Comparison of ENCODE assay signal across 32 cellular contexts in the genomic region with DNA sequence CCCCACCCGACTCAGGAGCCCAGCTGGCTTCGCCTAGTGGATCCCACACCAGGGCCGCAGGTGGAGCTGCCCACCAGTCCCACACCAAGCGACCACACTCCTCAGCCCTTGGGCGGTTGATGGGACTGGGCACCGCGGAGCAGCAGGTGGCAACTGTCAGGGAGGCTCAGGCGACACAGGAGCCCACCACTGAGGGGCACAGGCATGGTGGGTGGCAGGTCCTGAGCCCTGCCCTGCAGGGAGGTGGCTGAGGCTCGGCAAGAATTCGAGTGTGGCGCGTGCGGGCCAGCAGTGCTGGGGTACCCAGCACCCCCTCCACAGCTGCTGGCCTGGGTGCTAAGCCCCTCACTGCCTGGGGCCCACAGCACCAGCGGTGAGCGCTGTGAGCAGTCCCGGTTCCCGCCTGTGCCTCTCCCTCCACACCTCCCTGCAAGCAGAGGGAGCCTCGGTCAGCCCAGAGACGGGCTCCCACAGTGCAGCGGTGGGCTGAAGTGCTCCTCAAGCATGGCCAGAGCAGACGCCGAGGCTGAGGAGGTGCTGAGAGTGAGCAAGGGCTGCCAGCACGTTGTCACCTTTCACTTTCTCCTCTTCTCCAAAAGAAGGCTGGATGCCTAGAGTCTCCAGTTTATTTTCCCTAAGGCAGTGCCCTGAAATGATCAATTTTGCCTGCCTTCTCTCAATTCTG.
"Had no signal": no experiment of that assay in that cellular context is flagged by ENCODE, and none has a peak within 500 bp of the region (broad histone marks: within the 10 kb centered on the region; RNA-seq: fewer than 3 reads in every experiment).

No MANE protein-coding gene starts in this region.

- DNase-seq: activated CD4-positive, alpha-beta memory T cell treated with anti-CD3 and anti-CD28 coated beads for 36 hours; activated CD4-positive, alpha-beta T cell treated with anti-CD3 and anti-CD28 coated beads for 36 hours; activated CD4-positive, alpha-beta T cell treated with anti-CD3 and anti-CD28 coated beads, Interleukin-2, amount 10 ng/mL, durations not matched to agents 24 days and 14 days; activated CD4-positive, CD25-positive, alpha-beta regulatory T cell; activated CD4-positive, CD25-positive, alpha-beta regulatory T cell treated with anti-CD3 and anti-CD28 coated beads, Interleukin-2, amount 50 U/mL, for 72 hours; activated CD8-positive, alpha-beta memory T cell treated with anti-CD3 and anti-CD28 coated beads, Interleukin-2, amount 10 ng/mL, durations not matched to agents 7 days and 5 days; activated CD8-positive, alpha-beta memory T cell treated with anti-CD3 and anti-CD28 coated beads, Interleukin-2, amount 50 U/mL, for 4 hours; activated CD8-positive, alpha-beta T cell treated with anti-CD3 and anti-CD28 coated beads, Interleukin-2, amount 10 ng/mL, durations not matched to agents 7 days and 5 days; activated effector memory CD4-positive, alpha-beta T cell treated with anti-CD3 and anti-CD28 coated beads, Interleukin-2, amount 50 U/mL, for 16 hours; activated naive CD4-positive, alpha-beta T cell treated with anti-CD3 and anti-CD28 coated beads for 36 hours; activated naive CD8-positive, alpha-beta T cell treated with anti-CD3 and anti-CD28 coated beads for 36 hours; activated naive CD8-positive, alpha-beta T cell treated with anti-CD3 and anti-CD28 coated beads, Interleukin-2, amount 50 U/mL, for 24 hours; activated T-cell treated with anti-CD3 and anti-CD28 coated beads, Interleukin-2, amount 50 U/mL, for 1 hour; activated T-cell treated with anti-CD3 and anti-CD28 coated beads, Interleukin-2, amount 50 U/mL, for 48 hours; adrenal gland; amygdala; aorta; body of pancreas; dorsolateral prefrontal cortex; effector memory CD4-positive, alpha-beta T cell; endodermal cell; foreskin fibroblast; T-helper 2 cell had no signal

- H3K27ac Mint-ChIP-seq: activated CD4-positive, alpha-beta memory T cell treated with anti-CD3 and anti-CD28 coated beads for 36 hours; activated CD4-positive, alpha-beta T cell treated with anti-CD3 and anti-CD28 coated beads for 36 hours; activated CD4-positive, alpha-beta T cell treated with anti-CD3 and anti-CD28 coated beads, Interleukin-2, amount 10 ng/mL, durations not matched to agents 24 days and 14 days; activated CD8-positive, alpha-beta memory T cell treated with anti-CD3 and anti-CD28 coated beads, Interleukin-2, amount 10 ng/mL, durations not matched to agents 7 days and 5 days; activated CD8-positive, alpha-beta T cell treated with anti-CD3 and anti-CD28 coated beads, Interleukin-2, amount 10 ng/mL, durations not matched to agents 7 days and 5 days; activated naive CD4-positive, alpha-beta T cell treated with anti-CD3 and anti-CD28 coated beads for 36 hours; activated naive CD4-positive, alpha-beta T cell treated with anti-CD3 and anti-CD28 coated beads, Interleukin-2, amount 50 U/mL, for 24 hours; activated naive CD8-positive, alpha-beta T cell treated with anti-CD3 and anti-CD28 coated beads for 36 hours; activated naive CD8-positive, alpha-beta T cell treated with anti-CD3 and anti-CD28 coated beads, Interleukin-2, amount 50 U/mL, for 24 hours; activated T-helper 1 cell treated with anti-CD3 and anti-CD28 coated beads, Interleukin-12 subunit alpha, Interleukin-12 subunit beta, Interleukin-2, Interleukin-4 antibody, amounts not matched to agents 30 ng/mL and 10 ng/mL and 1 ng/mL, durations not matched to agents 14 hours and 24 hours and 36 hours; activated T-helper 2 cell treated with anti-CD3 and anti-CD28 coated beads, Interferon-gamma antibody, Interleukin-2, Interleukin-4, amounts not matched to agents 10 μg/mL and 5 μg/mL and 100 μg/mL, durations not matched to agents 14 hours and 24 hours and 36 hours; dendritic cell treated with granulocyte-macrophage colony-stimulating factor and Interleukin-4, amounts not matched to agents 40 ng/mL and 50 ng/mL, for 4 days; endodermal cell had no signal

- H3K4me3 ChIP-seq: adrenal gland, body of pancreas, cardiac muscle cell, coronary artery, dorsolateral prefrontal cortex had no signal

- H3K4me1 Mint-ChIP-seq: activated CD4-positive, alpha-beta T cell treated with anti-CD3 and anti-CD28 coated beads for 36 hours; activated CD4-positive, alpha-beta T cell treated with anti-CD3 and anti-CD28 coated beads, Interleukin-2, amount 10 ng/mL, durations not matched to agents 24 days and 14 days; activated CD8-positive, alpha-beta memory T cell treated with anti-CD3 and anti-CD28 coated beads, Interleukin-2, amount 10 ng/mL, durations not matched to agents 7 days and 5 days; activated naive CD4-positive, alpha-beta T cell treated with anti-CD3 and anti-CD28 coated beads, Interleukin-2, amount 50 U/mL, for 24 hours; activated naive CD8-positive, alpha-beta T cell treated with anti-CD3 and anti-CD28 coated beads for 36 hours; activated naive CD8-positive, alpha-beta T cell treated with anti-CD3 and anti-CD28 coated beads, Interleukin-2, amount 50 U/mL, for 24 hours; central memory CD8-positive, alpha-beta T cell; endodermal cell had no signal

- H3K9me3 ChIP-seq: adrenal gland had no signal

- H3K27me3 ChIP-seq: adrenal gland, body of pancreas, cardiac muscle cell had no signal

- H3K27ac ChIP-seq: adrenal gland, body of pancreas, cardiac muscle cell, coronary artery, dorsolateral prefrontal cortex had no signal

- H3K4me1 ChIP-seq: adrenal gland, body of pancreas had no signal

- FAIRE-seq: frontal cortex had no signal

- H3K36me3 Mint-ChIP-seq: activated CD4-positive, alpha-beta memory T cell treated with anti-CD3 and anti-CD28 coated beads for 36 hours; activated CD8-positive, alpha-beta memory T cell treated with anti-CD3 and anti-CD28 coated beads, Interleukin-2, amount 10 ng/mL, durations not matched to agents 7 days and 5 days; activated naive CD4-positive, alpha-beta T cell treated with anti-CD3 and anti-CD28 coated beads, Interleukin-2, amount 50 U/mL, for 24 hours; activated naive CD8-positive, alpha-beta T cell treated with anti-CD3 and anti-CD28 coated beads for 36 hours had no signal

- ATAC-seq: activated CD4-positive, alpha-beta T cell treated with anti-CD3 and anti-CD28 coated beads for 36 hours; activated CD8-positive, alpha-beta memory T cell treated with anti-CD3 and anti-CD28 coated beads, Interleukin-2, amount 10 ng/mL, durations not matched to agents 7 days and 5 days; activated CD8-positive, alpha-beta T cell treated with anti-CD3 and anti-CD28 coated beads, Interleukin-2, amount 10 ng/mL, durations not matched to agents 7 days and 5 days; activated naive CD8-positive, alpha-beta T cell treated with anti-CD3 and anti-CD28 coated beads, Interleukin-2, amount 50 U/mL, for 24 hours; body of pancreas; esophagus mucosa had no signal

- H3K36me3 ChIP-seq: adrenal gland, cardiac muscle cell had no signal

- H3K4me3 Mint-ChIP-seq: activated CD4-positive, alpha-beta memory T cell treated with anti-CD3 and anti-CD28 coated beads for 36 hours; activated CD4-positive, alpha-beta T cell treated with anti-CD3 and anti-CD28 coated beads for 36 hours; activated CD4-positive, alpha-beta T cell treated with anti-CD3 and anti-CD28 coated beads, Interleukin-2, amount 10 ng/mL, durations not matched to agents 24 days and 14 days; activated CD8-positive, alpha-beta memory T cell treated with anti-CD3 and anti-CD28 coated beads, Interleukin-2, amount 10 ng/mL, durations not matched to agents 7 days and 5 days; activated CD8-positive, alpha-beta T cell treated with anti-CD3 and anti-CD28 coated beads, Interleukin-2, amount 10 ng/mL, durations not matched to agents 7 days and 5 days; activated naive CD4-positive, alpha-beta T cell treated with anti-CD3 and anti-CD28 coated beads for 36 hours; activated naive CD4-positive, alpha-beta T cell treated with anti-CD3 and anti-CD28 coated beads, Interleukin-2, amount 50 U/mL, for 24 hours; activated naive CD8-positive, alpha-beta T cell treated with anti-CD3 and anti-CD28 coated beads for 36 hours; activated naive CD8-positive, alpha-beta T cell treated with anti-CD3 and anti-CD28 coated beads, Interleukin-2, amount 50 U/mL, for 24 hours; activated T-helper 1 cell treated with anti-CD3 and anti-CD28 coated beads, Interleukin-12 subunit alpha, Interleukin-12 subunit beta, Interleukin-2, Interleukin-4 antibody, amounts not matched to agents 30 ng/mL and 10 ng/mL and 1 ng/mL, durations not matched to agents 14 hours and 24 hours and 36 hours; central memory CD8-positive, alpha-beta T cell; dendritic cell treated with granulocyte-macrophage colony-stimulating factor and Interleukin-4, amounts not matched to agents 40 ng/mL and 50 ng/mL, for 4 days; endodermal cell had no signal
